34 cellular contexts compared by ENCODE assay signal in the genomic region with DNA sequence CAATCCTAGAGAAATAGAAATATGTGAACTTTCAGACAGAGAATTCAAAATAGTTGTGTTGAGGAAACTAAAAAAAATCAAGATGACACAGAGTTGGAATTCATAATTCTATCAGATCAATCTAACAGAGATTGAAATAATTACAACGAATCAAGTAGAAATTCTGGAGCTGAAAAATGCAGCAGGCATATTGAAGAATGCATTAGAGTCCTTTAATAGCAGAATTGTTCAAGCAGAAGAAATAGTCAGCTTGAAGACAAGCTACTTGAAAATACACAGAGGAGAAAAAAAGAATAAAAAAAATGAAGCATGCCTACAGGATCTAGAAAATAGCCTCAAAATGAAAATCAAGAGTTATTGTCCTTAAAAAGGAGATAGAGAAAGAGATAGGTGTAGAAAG.
"Had no signal": no experiment of that assay in that cellular context is flagged by ENCODE, and none has a peak within 500 bp of the region (broad histone marks: within the 10 kb centered on the region; RNA-seq: fewer than 3 reads in every experiment).

No MANE protein-coding gene starts in this region.

- H3K36me3 ChIP-seq: adrenal gland, ascending aorta, brain microvascular endothelial cell, breast epithelium, cardiac muscle cell had no signal

- H3K4me1 ChIP-seq: adrenal gland, ascending aorta, body of pancreas, breast epithelium had no signal

- ATAC-seq: activated naive CD4-positive, alpha-beta T cell treated with anti-CD3 and anti-CD28 coated beads, Interleukin-2, amount 50 U/mL, for 72 hours; activated naive CD8-positive, alpha-beta T cell treated with anti-CD3 and anti-CD28 coated beads, Interleukin-2, amount 50 U/mL, for 24 hours; activated T-cell treated with anti-CD3 and anti-CD28 coated beads, Interleukin-2, amount 50 U/mL, for 4 hours; activated T-cell treated with anti-CD3 and anti-CD28 coated beads, Interleukin-2, amount 50 U/mL, for 72 hours; activated T-helper 17 cell treated with anti-CD3 and anti-CD28 coated beads, Interleukin-2, amount 50 U/mL, for 72 hours; body of pancreas had no signal

- H3K4me3 ChIP-seq: adrenal gland, ascending aorta, body of pancreas, breast epithelium, cardiac muscle cell had no signal

- H3K27me3 ChIP-seq: adrenal gland, ascending aorta, body of pancreas, brain microvascular endothelial cell, breast epithelium, cardiac muscle cell had no signal

- H3K27ac ChIP-seq: adrenal gland, ascending aorta, body of pancreas, brain microvascular endothelial cell, breast epithelium, cardiac muscle cell had no signal

- DNase-seq: activated effector memory CD4-positive, alpha-beta T cell treated with anti-CD3 and anti-CD28 coated beads, Interleukin-2, amount 50 U/mL, for 16 hours; activated effector memory CD4-positive, alpha-beta T cell treated with Interleukin-2 at 50 U/mL for 16 hours; activated gamma-delta T cell; activated gamma-delta T cell treated with Interleukin-2 at 50 U/mL for 16 hours; activated naive CD4-positive, alpha-beta T cell; activated naive CD4-positive, alpha-beta T cell treated with anti-CD3 and anti-CD28 coated beads for 36 hours; activated naive CD4-positive, alpha-beta T cell treated with anti-CD3 and anti-CD28 coated beads, Interleukin-2, amount 10 ng/mL, durations not matched to agents 7 days and 5 days; activated naive CD4-positive, alpha-beta T cell treated with anti-CD3 and anti-CD28 coated beads, Interleukin-2, amount 50 U/mL, for 16 hours; activated naive CD4-positive, alpha-beta T cell treated with Interleukin-2 at 50 U/mL for 16 hours; activated naive CD8-positive, alpha-beta T cell treated with anti-CD3 and anti-CD28 coated beads for 36 hours; activated naive CD8-positive, alpha-beta T cell treated with anti-CD3 and anti-CD28 coated beads, Interleukin-2, amount 10 ng/mL, durations not matched to agents 7 days and 5 days; activated naive CD8-positive, alpha-beta T cell treated with anti-CD3 and anti-CD28 coated beads, Interleukin-2, amount 50 U/mL, for 24 hours; activated T-cell treated with anti-CD3 and anti-CD28 coated beads, Interleukin-2, amount 50 U/mL, for 1 hour; activated T-cell treated with anti-CD3 and anti-CD28 coated beads, Interleukin-2, amount 50 U/mL, for 24 hours; activated T-cell treated with anti-CD3 and anti-CD28 coated beads, Interleukin-2, amount 50 U/mL, for 4 hours; activated T-cell treated with anti-CD3 and anti-CD28 coated beads, Interleukin-2, amount 50 U/mL, for 48 hours; activated T-cell treated with anti-CD3 and anti-CD28 coated beads, Interleukin-2, amount 50 U/mL, for 72 hours; adrenal gland; amniotic stem cell; amygdala; anterior cingulate cortex; aorta; body of pancreas; brain microvascular endothelial cell; caudate nucleus; central memory CD4-positive, alpha-beta T cell; cerebellar nuclear complex had no signal

- FAIRE-seq: astrocyte, bronchial epithelial cell had no signal
